In the genomic region with DNA sequence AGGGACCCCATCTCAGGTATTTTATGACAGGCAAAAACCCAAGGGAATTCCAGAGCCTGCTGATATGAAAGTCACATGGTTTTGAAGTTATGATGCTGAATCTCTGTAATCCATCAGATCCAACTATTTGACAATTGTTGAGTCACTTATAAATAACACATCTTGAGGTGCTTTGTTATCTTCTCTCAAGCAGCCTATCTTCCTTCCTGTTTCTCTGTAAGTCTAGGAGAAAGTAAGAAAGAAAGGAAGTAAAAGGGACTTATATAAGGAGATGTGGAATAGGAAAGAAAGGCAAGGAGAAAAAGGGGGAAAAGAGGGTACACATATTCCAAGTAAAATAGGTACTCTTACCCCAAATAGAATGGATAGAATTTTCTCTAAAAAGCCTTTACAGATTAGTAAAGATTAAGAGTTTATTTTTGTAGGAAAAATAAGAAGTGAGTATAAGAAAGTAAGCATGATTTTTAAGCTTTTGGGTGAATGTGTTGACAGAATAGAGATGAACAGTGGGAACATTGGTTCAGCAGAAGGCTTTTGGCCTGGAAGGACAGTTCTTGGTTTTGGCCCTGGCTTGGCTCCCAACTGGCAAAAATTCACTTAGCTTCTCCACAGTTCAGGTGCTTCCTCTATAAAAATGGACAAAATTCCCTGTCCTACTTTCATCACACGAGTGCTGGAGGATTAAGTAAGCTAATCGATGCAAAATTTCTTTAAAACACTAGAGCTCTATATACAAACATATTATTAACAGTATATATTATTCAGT, we compare ENCODE assay signal across 19 cellular contexts. TPM values are rescaled to one million over a fixed set of nuclear protein-coding genes. Genes with fewer than 3 reads are reported as not detected.
A peak's percentile ranks its signal among the peaks of the same experiment; 100 is the strongest.
DNase-seq lines count a peak whose midpoint lies in the region; ATAC-seq and TF ChIP-seq lines count a peak whose summit lies in the region.
"Had no signal": no experiment of that assay in that cellular context is flagged by ENCODE, and none has a peak within 500 bp of the region (broad histone marks: within the 10 kb centered on the region; RNA-seq: fewer than 3 reads in every experiment).

No MANE protein-coding gene starts in this region.

- peak; percentile 45 for ATAC-seq in Right ventricle myocardium superior (ENCODE audit: poor library complexity)
- ATAC-seq in heart right ventricle, result no peak
- ATAC-seq in GM21360 (IDR thresholded peaks at IDR 0.05; ENCODE audit: unreplicated experiment), result no peak
- ATAC-seq: gastrocnemius medialis, GM12878, mucosa of descending colon had no signal

- peak overlapping the region in 1 of 2 experiments; percentile 96 for H2BK12ac ChIP-seq in mesenchymal stem cell (ENCODE audit: low read length in 2 of 2)

- H2BK120ac ChIP-seq in mesenchymal stem cell (ENCODE audit: low read depth, low read length), result no peak overlapping the region

- no peak overlapping the region for H3K23ac ChIP-seq in mesenchymal stem cell (ENCODE audit: low read length in 2 of 2)

- H2BK15ac ChIP-seq in mesenchymal stem cell (ENCODE audit: low read depth, poor library complexity, severe bottlenecking), result no peak overlapping the region

- H3K4me1 ChIP-seq in heart right ventricle, result peaks cover 0 to 49% (median 31%) of the 10 kb centered on the region in 9 donors
- peaks cover 1% of the 10 kb centered on the region for H3K4me1 ChIP-seq in mesenchymal stem cell (ENCODE audit: control insufficient read depth, insufficient read depth, low read depth, low read length)

- no peaks in the 10 kb centered on the region for H3K36me3 ChIP-seq in heart right ventricle
- H3K36me3 ChIP-seq in mesenchymal stem cell (ENCODE audit: control insufficient read depth in 1 of 2, insufficient read depth in 2 of 2, low read depth in 1 of 2, low read length in 2 of 2), result no peaks in the 10 kb centered on the region
- H3K36me3 ChIP-seq: gastrocnemius medialis had no signal

- no peaks in the 10 kb centered on the region for H3K79me1 ChIP-seq in mesenchymal stem cell (replicated peaks; ENCODE audit: low read length, poor library complexity, severe bottlenecking)

- no peak overlapping the region for H2AFZ ChIP-seq in mesenchymal stem cell (ENCODE audit: low read depth, low read length)

- peaks cover 16% of the 10 kb centered on the region for H3K4me1 Mint-ChIP-seq in T-helper 2 cell treated with Interferon-gamma antibody and Interleukin-4, amounts not matched to agents 5 μg/mL and 100 μg/mL, for 36 hours (ENCODE audit: low read depth)
- H3K4me1 Mint-ChIP-seq: immature natural killer cell had no signal

- H3K27me3 ChIP-seq in heart right ventricle, result no peaks in the 10 kb centered on the region
- no peaks in the 10 kb centered on the region for H3K27me3 ChIP-seq in mesenchymal stem cell (ENCODE audit: control insufficient read depth in 1 of 2, insufficient read depth in 1 of 2, low read length in 2 of 2)
- H3K27me3 ChIP-seq: gastrocnemius medialis had no signal

- intact Hi-C loops in Right ventricle myocardium superior (cut with DNase I), result no loop called here
- intact Hi-C loops in heart right ventricle (cut with DNase I), result loop anchor here in 1 of 10 donors (10.0 kb wide), 1 partner anchor 124 kb away; no protein-coding TSS in a partner anchor

- H3K27ac Mint-ChIP-seq in T-helper 2 cell treated with Interferon-gamma antibody and Interleukin-4, amounts not matched to agents 5 μg/mL and 100 μg/mL, for 36 hours, result no peak overlapping the region
- H3K27ac Mint-ChIP-seq: immature natural killer cell had no signal

- peak overlapping the region; percentile 37 to 45 for H3K18ac ChIP-seq in mesenchymal stem cell (ENCODE audit: low read depth in 1 of 2, low read length in 2 of 2)

- H3K36me3 Mint-ChIP-seq in T-helper 2 cell treated with Interferon-gamma antibody and Interleukin-4, amounts not matched to agents 5 μg/mL and 100 μg/mL, for 36 hours (ENCODE audit: low read depth), result no peaks in the 10 kb centered on the region
- H3K36me3 Mint-ChIP-seq: immature natural killer cell had no signal

- no peak overlapping the region for H3K4me3 Mint-ChIP-seq in T-helper 2 cell treated with Interferon-gamma antibody and Interleukin-4, amounts not matched to agents 5 μg/mL and 100 μg/mL, for 36 hours
- H3K4me3 Mint-ChIP-seq: immature natural killer cell had no signal

- H4K91ac ChIP-seq in mesenchymal stem cell (ENCODE audit: low read length), result no peak overlapping the region

- peak overlapping the region in 1 of 2 experiments; percentile 88 for H3K4ac ChIP-seq in mesenchymal stem cell (ENCODE audit: low read depth in 1 of 2, low read length in 2 of 2)

- peak overlapping the region; percentile 50 for H2AK5ac ChIP-seq in mesenchymal stem cell (ENCODE audit: low read length, severe bottlenecking)

- H3K9me3 ChIP-seq in heart right ventricle (no peaks in the 10 kb centered on the region), mesenchymal stem cell (ENCODE audit: control insufficient read depth, low read length) (no peaks in the 10 kb centered on the region)
- H3K9me3 ChIP-seq: gastrocnemius medialis, mucosa of descending colon had no signal

- no peak overlapping the region for H2BK5ac ChIP-seq in mesenchymal stem cell (ENCODE audit: low read depth, low read length, poor library complexity, severe bottlenecking)

- H3K9me3 Mint-ChIP-seq in T-helper 2 cell treated with Interferon-gamma antibody and Interleukin-4, amounts not matched to agents 5 μg/mL and 100 μg/mL, for 36 hours, result no peaks in the 10 kb centered on the region
- H3K9me3 Mint-ChIP-seq: CD4-positive, alpha-beta memory T cell had no signal

- no peak overlapping the region for H3K4me2 ChIP-seq in mesenchymal stem cell (ENCODE audit: low read length, poor library complexity, severe bottlenecking)

- no peaks in the 10 kb centered on the region for H3K27me3 Mint-ChIP-seq in T-helper 2 cell treated with Interferon-gamma antibody and Interleukin-4, amounts not matched to agents 5 μg/mL and 100 μg/mL, for 36 hours (ENCODE audit: low read depth)
- H3K27me3 Mint-ChIP-seq: CD4-positive, alpha-beta memory T cell had no signal

- H3K9ac ChIP-seq in mesenchymal stem cell (ENCODE audit: low read length), result peak overlapping the region; percentile 43

- H3K27ac ChIP-seq in heart right ventricle (peak overlapping the region in 1 of 10 donors; percentile 4), coronary artery (peak overlapping the region; percentile 43 to 78), mesenchymal stem cell (ENCODE audit: low read length, poor library complexity, severe bottlenecking) (no peak overlapping the region)
- H3K27ac ChIP-seq: gastrocnemius medialis, HL-60, VCaP had no signal

- no peak overlapping the region for H4K8ac ChIP-seq in mesenchymal stem cell (ENCODE audit: low read length)

- DNase-seq in Right ventricle myocardium superior (no peak), heart right ventricle (no peak), coronary artery (ENCODE audit: low spot score) (no peak), mesenchymal stem cell (no peak), NCI-H2196 (lab: John Stamatoyannopoulos, UW; ENCODE audit: unreplicated experiment) (no peak), DMS53 (lab: John Stamatoyannopoulos, UW) (no peak)
- DNase-seq in T-helper 2 cell treated with Interferon-gamma antibody and Interleukin-4, amounts not matched to agents 5 μg/mL and 100 μg/mL, for 36 hours (ENCODE audit: low spot score), result no peak
- DNase-seq: CD4-positive, alpha-beta memory T cell; effector CD8-positive, alpha-beta T cell; gastrocnemius medialis; immature natural killer cell; mucosa of descending colon; NCI-H524; posterior cingulate gyrus; stimulated activated CD4-positive, alpha-beta T cell treated with anti-CD3 and anti-CD28 coated beads, Interleukin-15, amount 100 ng/mL, for 24 hours had no signal

- TF ChIP-seq CTCF in heart right ventricle (IDR thresholded peaks at IDR 0.05) (no peak), coronary artery (IDR thresholded peaks at IDR 0.05) (no peak)

- no peak overlapping the region for H3K14ac ChIP-seq in mesenchymal stem cell (ENCODE audit: low read length in 2 of 2)

- no peak overlapping the region for H3K4me3 ChIP-seq in heart right ventricle
- no peak overlapping the region for H3K4me3 ChIP-seq in coronary artery
- H3K4me3 ChIP-seq in mesenchymal stem cell (ENCODE audit: insufficient read depth in 1 of 2, low read depth in 1 of 2, low read length in 2 of 2), result no peak overlapping the region
- H3K4me3 ChIP-seq: gastrocnemius medialis, GM12878, mucosa of descending colon had no signal

- WGBS in heart right ventricle, 2 donors, result 58 to 61% methylated on average over 2 of the region's 2 CpGs
- 63% methylated on average over 1 of the region's 2 CpGs for WGBS in mesenchymal stem cell

RNA-seq across cellular contexts. Expression of gene ANK3, which starts 39.6 kb away (rescaled TPM):
- 192 TPM for total RNA-seq in Right ventricle myocardium superior
- 100 to 1,000 TPM; 186 to 287 (median 259) TPM for total RNA-seq in heart right ventricle
- 10 to 100 TPM; 34.4 to 49.1 TPM for polyA plus RNA-seq in heart right ventricle
- polyA plus RNA-seq in mesenchymal stem cell (2013, experiment 1 of 2), result 88.0 TPM
- 80.8 TPM for polyA plus RNA-seq in mesenchymal stem cell (2013, experiment 2 of 2)
